1 cellular context compared by ENCODE assay signal in genomic region chr3:154252759-154253638, GRCh38.
A peak's percentile ranks its signal among the peaks of the same experiment; 100 is the strongest.
TF ChIP-seq lines count a peak whose summit lies in the region.

No MANE protein-coding gene starts in this region.

TF ChIP-seq in K562, 482 proteins besides CTCF, POLR2A, EP300 and RAD21 (continued from another document):
- TF ChIP-seq ZNF280A (IDR thresholded peaks at IDR 0.05; ENCODE audit: low read depth, partially characterized antibody) = no peak
- TF ChIP-seq ESRRA (IDR thresholded peaks at IDR 0.05; ENCODE audit: borderline replicate concordance, low read depth) = no peak
- TF ChIP-seq ZKSCAN8 (CRISPR knock-in tag; IDR thresholded peaks at IDR 0.05) = no peak
- TF ChIP-seq TFAP4 (CRISPR knock-in tag; IDR thresholded peaks at IDR 0.05; ENCODE audit: borderline replicate concordance) = no peak
- no peak for TF ChIP-seq HDAC1 (IDR thresholded peaks at IDR 0.05)
- no peak for TF ChIP-seq MCM7 (IDR thresholded peaks at IDR 0.05)
- TF ChIP-seq ZNF785 (CRISPR knock-in tag; IDR thresholded peaks at IDR 0.05) = no peak
- TF ChIP-seq KAT7 (CRISPR knock-in tag; IDR thresholded peaks at IDR 0.05; ENCODE audit: borderline replicate concordance) = no peak
- 0 out of 2 replicates have a peak, but pooled peaks have one; percentile 30 for TF ChIP-seq XRCC5 (IDR thresholded peaks at IDR 0.05; ENCODE audit: low read depth, low read length)
- TF ChIP-seq ZNF318 (IDR thresholded peaks at IDR 0.05; ENCODE audit: borderline replicate concordance in 1 of 2, low read depth in 1 of 2) = no peak
- TF ChIP-seq DEAF1 (CRISPR knock-in tag; IDR thresholded peaks at IDR 0.05) = peak; percentile 54; the same call in 1 of the 2 replicates
- no peak for TF ChIP-seq PRPF4 (IDR thresholded peaks at IDR 0.05; ENCODE audit: insufficient read depth, low read depth, low read length, poor library complexity, severe bottlenecking)
- no peak for TF ChIP-seq ZBTB26 (CRISPR knock-in tag; IDR thresholded peaks at IDR 0.05)
- no peak for TF ChIP-seq JUND (IDR thresholded peaks at IDR 0.05; ENCODE audit: borderline replicate concordance, low read depth, low read length)
- TF ChIP-seq JUND (tag; IDR thresholded peaks at IDR 0.05; ENCODE audit: borderline replicate concordance, low read depth, low read length) = no peak
- TF ChIP-seq MYNN (IDR thresholded peaks at IDR 0.05) = no peak
- TF ChIP-seq MYNN (CRISPR knock-in tag; IDR thresholded peaks at IDR 0.05) = no peak
- no peak for TF ChIP-seq HBP1 (CRISPR knock-in tag; IDR thresholded peaks at IDR 0.05)
- no peak for TF ChIP-seq ZFX (CRISPR knock-in tag; IDR thresholded peaks at IDR 0.05)
